8 cellular contexts compared by ENCODE assay signal in genomic region chr2:191555092-191555742, GRCh38.
DNase-seq lines count a peak whose midpoint lies in the region; ATAC-seq and TF ChIP-seq lines count a peak whose summit lies in the region.

No MANE protein-coding gene starts in this region.

- H3K36me3 Mint-ChIP-seq in nephron (ENCODE audit: low read depth): no peaks in the 10 kb centered on the region

- ATAC-seq in GM21723 (IDR thresholded peaks at IDR 0.05; ENCODE audit: unreplicated experiment): peak; percentile 98

- peak; percentile 67 to 79 (median 75) for TF ChIP-seq CTCF in nephron (IDR thresholded peaks at IDR 0.05; ENCODE audit: unreplicated experiment in 3 of 3)

- no peak for TF ChIP-seq EP300 in Ishikawa (IDR thresholded peaks at IDR 0.05; ENCODE audit: borderline replicate concordance)

- DNase-seq in Daoy (ENCODE audit: low read depth) (peak; percentile 73), OCI-M2 (lab: John Stamatoyannopoulos, UW; ENCODE audit: unreplicated experiment) (peak; percentile 42), activated T-cell treated with anti-CD3 and anti-CD28 coated beads for 48 hours (ENCODE audit: low read depth) (peak; percentile 73), fibroblast of gingiva (ENCODE audit: low read depth) (peak; percentile 66)
- peak; percentile 34 to 79 (median 65) for DNase-seq in stimulated activated naive CD4-positive, alpha-beta T cell (lab: John Stamatoyannopoulos, UW)

- H3K4me1 Mint-ChIP-seq in nephron: peaks cover 15% of the 10 kb centered on the region

- H3K9me3 Mint-ChIP-seq in nephron: no peaks in the 10 kb centered on the region

- peaks cover 5% of the 10 kb centered on the region for H3K27me3 Mint-ChIP-seq in nephron (ENCODE audit: low read depth)

- no peak overlapping the region for H3K4me3 Mint-ChIP-seq in nephron

- H3K27ac Mint-ChIP-seq in nephron: peak overlapping the region in 1 of 3 experiments; percentile 2

- TF ChIP-seq RAD21 in Ishikawa (IDR thresholded peaks at IDR 0.05; ENCODE audit: low read depth): peak; percentile 92

TF ChIP-seq in Ishikawa, 13 proteins besides CTCF, POLR2A, EP300 and RAD21:
- TF ChIP-seq TAF1 (IDR thresholded peaks at IDR 0.05; ENCODE audit: low read depth) (no peak), USF1 (IDR thresholded peaks at IDR 0.05) (no peak)

Comparison
In these comparisons a context has a peak if more than half of its experiments do, and no peak if none do; other contexts are left out.
1. Peak in every context shown above with its lines: DNase-seq and ATAC-seq.